Comparison of ENCODE assay signal across 13 cellular contexts in genomic region chr18:69908838-69909237, GRCh38.
"Had no signal": no experiment of that assay in that cellular context is flagged by ENCODE, and none has a peak within 500 bp of the region (broad histone marks: within the 10 kb centered on the region; RNA-seq: fewer than 3 reads in every experiment).

No MANE protein-coding gene starts in this region.

- H3K9me3 Mint-ChIP-seq: memory B cell had no signal

- ATAC-seq: heart right ventricle, left lung had no signal

- DNase-seq: colonic mucosa; effector CD4-positive, alpha-beta T cell; foreskin melanocyte; heart right ventricle; left lung; stimulated activated CD4-positive, alpha-beta T cell treated with anti-CD3 and anti-CD28 coated beads, Interleukin-2, amount 100 ng/mL, for 48 hours; stimulated activated CD8-positive, alpha-beta memory T cell treated with anti-CD3 and anti-CD28 coated beads, Interleukin-4, amount 100 ng/mL, for 48 hours; SW 1271; uterus had no signal

- H3K27ac ChIP-seq: cardiac muscle cell, colonic mucosa, heart right ventricle, left lung, SJSA1, uterus, VCaP had no signal

- H3K4me1 Mint-ChIP-seq: memory B cell had no signal

- H3K27ac Mint-ChIP-seq: memory B cell had no signal

- H3K36me3 Mint-ChIP-seq: memory B cell had no signal

- H3K4me3 Mint-ChIP-seq: memory B cell had no signal

- H3K27me3 Mint-ChIP-seq: memory B cell had no signal
